ENCODE assay signal across 8 cellular contexts in the genomic region with DNA sequence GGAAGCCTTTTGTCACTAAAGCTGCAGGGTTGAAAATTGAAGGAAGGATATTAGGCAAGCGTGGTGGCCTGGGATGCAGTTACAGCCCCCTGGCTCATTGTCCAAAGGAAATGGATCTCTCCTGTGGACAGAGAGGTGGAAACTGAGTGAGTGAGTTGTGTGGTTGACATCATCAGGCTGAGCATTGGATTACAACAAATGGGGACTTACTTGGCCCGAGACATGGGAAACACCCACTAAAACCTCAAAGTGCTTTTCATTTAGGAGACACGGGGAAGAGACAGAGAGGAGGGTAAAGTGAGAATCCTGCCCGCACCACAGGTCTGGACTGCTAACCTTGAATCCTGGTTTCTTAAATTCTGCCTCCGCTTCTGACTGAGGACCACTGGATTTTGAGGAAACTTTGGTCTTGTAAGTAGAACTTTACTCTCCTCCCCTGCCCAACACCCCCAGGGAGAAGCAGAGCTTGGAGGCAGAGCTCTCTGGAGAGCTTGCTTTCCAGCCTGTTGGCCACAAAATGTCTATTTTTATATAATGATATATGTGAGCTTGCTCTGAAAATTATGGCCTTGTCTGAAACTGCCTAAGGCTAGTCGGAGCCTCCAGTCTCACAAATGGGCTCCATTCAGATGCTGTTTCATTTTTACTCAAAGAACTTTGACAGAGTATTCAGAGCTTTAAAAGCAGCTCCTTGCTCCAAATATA. TPM values are rescaled to one million over a fixed set of nuclear protein-coding genes. Genes with fewer than 3 reads are reported as not detected.
A peak's percentile ranks its signal among the peaks of the same experiment; 100 is the strongest.
DNase-seq lines count a peak whose midpoint lies in the region; ATAC-seq and TF ChIP-seq lines count a peak whose summit lies in the region.

A gene (plus strand): TSS at position 259 of the 705 bp plus-strand sequence. CDS start 31,978 bp downstream, outside the sequence.

- no peaks in the 10 kb centered on the region for H3K27me3 ChIP-seq in OCI-LY3 (ENCODE audit: low read depth, low read length)

- H2AFZ ChIP-seq in OCI-LY3 (ENCODE audit: low read depth, low read length), result no peak within 1 kb of the TSS

- no peak for ATAC-seq in HG03571 (IDR thresholded peaks at IDR 0.05; ENCODE audit: unreplicated experiment)

- no peaks in the 10 kb centered on the region for H3K9me3 ChIP-seq in OCI-LY3 (ENCODE audit: insufficient read depth, low read length)

- peaks cover 83% of the 10 kb centered on the region for H3K79me2 ChIP-seq in OCI-LY3 (ENCODE audit: low read length)

- H3K4me1 ChIP-seq in OCI-LY3 (ENCODE audit: low read length), result peaks cover 68% of the 10 kb centered on the region

- TF ChIP-seq CTCF in OCI-LY3 (IDR thresholded peaks at IDR 0.05; ENCODE audit: low read depth, low read length), result no peak
- TF ChIP-seq CTCF in epithelial cell of proximal tubule (conservative IDR thresholded peaks at IDR 0.05; ENCODE audit: low read depth, low read length), result no peak
- TF ChIP-seq CTCF in nephron (IDR thresholded peaks at IDR 0.05; ENCODE audit: unreplicated experiment in 3 of 3), result no peak
- no peak for TF ChIP-seq CTCF in RWPE1 (conservative IDR thresholded peaks at IDR 0.05; ENCODE audit: low read depth)

- no peaks in the 10 kb centered on the region for H4K20me1 ChIP-seq in OCI-LY3 (ENCODE audit: insufficient read depth, low read length)

- peak within 1 kb of the TSS; percentile 96 for H3K4me2 ChIP-seq in OCI-LY3 (ENCODE audit: low read length)

- H3K4me3 ChIP-seq in OCI-LY3 (ENCODE audit: low read length) (peak within 1 kb of the TSS; percentile 80), epithelial cell of proximal tubule (ENCODE audit: low read depth, low read length) (no peak within 1 kb of the TSS)

- peak; percentile 83 for DNase-seq in AG20443 (ENCODE audit: low spot score)
- DNase-seq in epithelial cell of proximal tubule (ENCODE audit: low read depth), result no peak
- no peak for DNase-seq in NCI-H2029 (lab: John Stamatoyannopoulos, UW)
- no peak for DNase-seq in NCI-H774 (lab: John Stamatoyannopoulos, UW)
- DNase-seq in RWPE1 (ENCODE audit: low spot score), result no peak

- H3K27ac ChIP-seq in OCI-LY3 (ENCODE audit: low read length), result peak within 1 kb of the TSS; percentile 90
- H3K27ac ChIP-seq in RWPE1, result no peak within 1 kb of the TSS

- peak within 1 kb of the TSS; percentile 95 to 98 (median 95) for H3K27ac Mint-ChIP-seq in nephron

- no peaks in the 10 kb centered on the region for H3K36me3 Mint-ChIP-seq in nephron (ENCODE audit: low read depth)

- CTCF ChIA-PET in RWPE1 (lab: Yijun Ruan, JAX), result interaction anchor here (0.6 kb wide), 1 partner anchor 41 kb away, joined by 7 read pairs; no protein-coding TSS in a partner anchor

- peak within 1 kb of the TSS; percentile 66 to 83 (median 83) for H3K4me3 Mint-ChIP-seq in nephron

- no peaks in the 10 kb centered on the region for H3K9me3 Mint-ChIP-seq in nephron

- H3K36me3 ChIP-seq in OCI-LY3 (replicated peaks; ENCODE audit: low read depth, low read length), result peaks cover 38% of the 10 kb centered on the region

- no peaks in the 10 kb centered on the region for H3K27me3 Mint-ChIP-seq in nephron (ENCODE audit: low read depth)

- peak within 1 kb of the TSS; percentile 98 for H3K9ac ChIP-seq in OCI-LY3 (ENCODE audit: low read length)

- H3K4me1 Mint-ChIP-seq in nephron, result peaks cover 72% of the 10 kb centered on the region

- POLR2A ChIA-PET in RWPE1 (lab: Yijun Ruan, JAX; ENCODE audit: low non-redundant PET), result no interaction called here

RNA-seq across cellular contexts. Expression of the gene that starts here (rescaled TPM):
- 28.8 and 64.3 TPM in 2 replicates for total RNA-seq in epithelial cell of proximal tubule
